1 cellular context compared by ENCODE assay signal in the genomic region with DNA sequence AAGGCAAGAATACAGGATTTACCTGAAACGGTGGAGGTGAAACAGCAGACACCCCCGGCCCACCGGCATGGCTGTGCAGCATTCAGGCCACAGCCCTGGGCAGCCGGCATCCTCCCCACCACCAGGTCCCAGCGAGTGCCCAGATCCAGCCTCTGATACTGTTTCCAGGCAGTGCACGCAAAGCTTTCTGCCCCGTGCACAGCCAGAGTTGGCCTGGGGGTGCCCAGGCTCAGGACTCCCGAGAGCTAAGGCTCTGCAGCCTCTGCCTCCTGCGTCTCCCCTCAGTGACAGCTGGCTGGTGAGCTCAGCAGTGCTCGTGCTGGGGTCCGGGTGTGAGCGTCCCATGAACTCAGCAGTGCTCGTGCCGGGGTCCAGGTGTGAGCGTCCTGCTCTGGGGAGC.
TF ChIP-seq lines count a peak whose summit lies in the region.

No MANE protein-coding gene starts in this region.

TF ChIP-seq in SK-N-SH treated with all-trans-retinoic acid at 6 μM for 48 hours, 23 proteins besides CTCF, POLR2A, EP300 and RAD21 (continued from another document):
- TF ChIP-seq ISL1 (CRISPR knock-in tag; IDR thresholded peaks at IDR 0.05) (no peak), TOX (CRISPR knock-in tag; IDR thresholded peaks at IDR 0.05; ENCODE audit: borderline replicate concordance) (no peak), ARNTL (CRISPR knock-in tag; IDR thresholded peaks at IDR 0.05; ENCODE audit: borderline replicate concordance, low read depth) (no peak), SNAI2 (CRISPR knock-in tag; IDR thresholded peaks at IDR 0.05) (no peak)
- TF ChIP-seq, protein P1, sequence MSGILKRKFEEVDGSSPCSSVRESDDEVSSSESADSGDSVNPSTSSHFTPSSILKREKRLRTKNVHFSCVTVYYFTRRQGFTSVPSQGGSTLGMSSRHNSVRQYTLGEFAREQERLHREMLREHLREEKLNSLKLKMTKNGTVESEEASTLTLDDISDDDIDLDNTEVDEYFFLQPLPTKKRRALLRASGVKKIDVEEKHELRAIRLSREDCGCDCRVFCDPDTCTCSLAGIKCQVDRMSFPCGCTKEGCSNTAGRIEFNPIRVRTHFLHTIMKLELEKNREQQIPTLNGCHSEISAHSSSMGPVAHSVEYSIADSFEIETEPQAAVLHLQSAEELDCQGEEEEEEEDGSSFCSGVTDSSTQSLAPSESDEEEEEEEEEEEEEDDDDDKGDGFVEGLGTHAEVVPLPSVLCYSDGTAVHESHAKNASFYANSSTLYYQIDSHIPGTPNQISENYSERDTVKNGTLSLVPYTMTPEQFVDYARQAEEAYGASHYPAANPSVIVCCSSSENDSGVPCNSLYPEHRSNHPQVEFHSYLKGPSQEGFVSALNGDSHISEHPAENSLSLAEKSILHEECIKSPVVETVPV (CRISPR knock-in tag; IDR thresholded peaks at IDR 0.05) = no peak
TF ChIP-seq in SK-N-SH treated with all-trans-retinoic acid at 6 μM for 48 hours: peak in this region for 0.
